9 cellular contexts compared by ENCODE assay signal in the genomic region with DNA sequence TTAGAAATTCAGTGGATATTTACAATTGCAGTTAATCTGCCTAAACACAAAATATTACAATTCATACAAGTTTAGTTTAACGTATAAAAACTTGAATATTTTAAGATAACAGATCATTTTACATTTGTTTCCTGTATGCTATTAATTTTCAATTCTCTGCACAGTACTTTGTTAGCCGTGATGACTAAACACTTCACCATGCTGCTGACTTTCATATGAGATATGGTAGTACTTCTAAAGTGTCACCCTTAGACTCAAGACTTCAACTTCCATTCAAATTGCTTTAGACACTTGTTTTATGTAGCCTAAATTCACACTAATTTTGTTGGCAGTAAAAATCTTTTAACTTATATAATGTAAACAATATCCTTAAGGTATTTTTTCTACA.
DNase-seq lines count a peak whose midpoint lies in the region; ATAC-seq, FAIRE-seq and TF ChIP-seq lines count a peak whose summit lies in the region.
"Had no signal": no experiment of that assay in that cellular context is flagged by ENCODE, and none has a peak within 500 bp of the region (broad histone marks: within the 10 kb centered on the region; RNA-seq: fewer than 3 reads in every experiment).

No MANE protein-coding gene starts in this region.

- no peaks in the 10 kb centered on the region for H3K9me3 ChIP-seq in MG63
- H3K9me3 ChIP-seq in endothelial cell of umbilical vein (replicated peaks; ENCODE audit: control insufficient read depth, insufficient read depth, low read length) = no peaks in the 10 kb centered on the region
- H3K9me3 ChIP-seq in upper lobe of right lung = no peaks in the 10 kb centered on the region

- FAIRE-seq in endothelial cell of umbilical vein (lab: Jason Lieb, UNC) = no peak

- POLR2A ChIA-PET in activated CD4-positive, alpha-beta T cell treated with anti-CD3 and anti-CD28 coated beads for 36 hours (lab: Charles Lee) = no interaction called here
- POLR2A ChIA-PET in endothelial cell of umbilical vein (lab: Charles Lee) = no interaction called here

- no peak overlapping the region for H2AFZ ChIP-seq in endothelial cell of umbilical vein (ENCODE audit: low read depth, low read length)

- H3K79me2 ChIP-seq in endothelial cell of umbilical vein (ENCODE audit: control insufficient read depth, insufficient read depth, low read length) = no peaks in the 10 kb centered on the region

- peak overlapping the region; percentile 31 for H3K9ac ChIP-seq in endothelial cell of umbilical vein (replicated peaks; ENCODE audit: extremely low read depth, insufficient read depth, low read length)

- no peak overlapping the region for H3K27ac Mint-ChIP-seq in activated CD4-positive, alpha-beta T cell treated with anti-CD3 and anti-CD28 coated beads for 36 hours
- no peak overlapping the region for H3K27ac Mint-ChIP-seq in activated CD4-positive, alpha-beta T cell treated with anti-CD3 and anti-CD28 coated beads, Interleukin-2, amount 10 ng/mL, durations not matched to agents 24 days and 14 days
- H3K27ac Mint-ChIP-seq in nephron progenitor cell = no peak overlapping the region

- H3K27ac ChIP-seq in endothelial cell of umbilical vein (ENCODE audit: insufficient read depth, low read depth, low read length) (peak overlapping the region; percentile 18), upper lobe of right lung (no peak overlapping the region)

- H3K4me3 ChIP-seq in MG63 (peak overlapping the region; percentile 45), endothelial cell of umbilical vein (replicated peaks in 1 of 3; ENCODE audit: insufficient read depth in 1 of 3, low read depth in 1 of 3, low read length in 3 of 3) (peak overlapping the region in 1 of 3 experiments; percentile 43), upper lobe of right lung (peak overlapping the region; percentile 15)

- no peaks in the 10 kb centered on the region for H3K4me1 ChIP-seq in endothelial cell of umbilical vein (ENCODE audit: control insufficient read depth, extremely low read depth, insufficient read depth, low read length)
- no peaks in the 10 kb centered on the region for H3K4me1 ChIP-seq in upper lobe of right lung

- TF ChIP-seq CTCF in endothelial cell of umbilical vein (IDR thresholded peaks at IDR 0.05; ENCODE audit: extremely low read depth in 1 of 2, insufficient read depth in 1 of 2, low read depth in 1 of 2, low read length in 2 of 2) = no peak
- no peak for TF ChIP-seq CTCF in upper lobe of right lung (IDR thresholded peaks at IDR 0.05)
- TF ChIP-seq CTCF in nephron progenitor cell (IDR thresholded peaks at IDR 0.05) = no peak

- dilution Hi-C loops in endothelial cell of umbilical vein (cut with MboI; ENCODE audit: extremely low pct_ligation_motif_present, low sequenced_read_pairs) = no loop called here

- peak overlapping the region; percentile 70 for H3K4me2 ChIP-seq in endothelial cell of umbilical vein (ENCODE audit: insufficient read depth, low read length)

- peak; percentile 66 for ATAC-seq in activated CD4-positive, alpha-beta T cell treated with anti-CD3 and anti-CD28 coated beads for 36 hours
- ATAC-seq in upper lobe of right lung = no peak

- no peaks in the 10 kb centered on the region for H3K9me1 ChIP-seq in endothelial cell of umbilical vein (replicated peaks; ENCODE audit: control insufficient read depth, extremely low read depth, insufficient read depth, low read length)

- no peaks in the 10 kb centered on the region for H4K20me1 ChIP-seq in endothelial cell of umbilical vein (replicated peaks; ENCODE audit: control insufficient read depth, extremely low read depth, insufficient read depth, low read length)

- H3K36me3 Mint-ChIP-seq in activated CD4-positive, alpha-beta T cell treated with anti-CD3 and anti-CD28 coated beads for 36 hours (ENCODE audit: low read depth) = no peaks in the 10 kb centered on the region
- no peaks in the 10 kb centered on the region for H3K36me3 Mint-ChIP-seq in activated CD4-positive, alpha-beta T cell treated with anti-CD3 and anti-CD28 coated beads, Interleukin-2, amount 10 ng/mL, durations not matched to agents 24 days and 14 days (ENCODE audit: low read depth)
- H3K36me3 Mint-ChIP-seq in nephron progenitor cell (ENCODE audit: low read depth) = no peaks in the 10 kb centered on the region

- peaks cover 4% of the 10 kb centered on the region for H3K4me1 Mint-ChIP-seq in activated CD4-positive, alpha-beta T cell treated with anti-CD3 and anti-CD28 coated beads for 36 hours
- H3K4me1 Mint-ChIP-seq in activated CD4-positive, alpha-beta T cell treated with anti-CD3 and anti-CD28 coated beads, Interleukin-2, amount 10 ng/mL, durations not matched to agents 24 days and 14 days = no peaks in the 10 kb centered on the region
- peaks cover 6% of the 10 kb centered on the region for H3K4me1 Mint-ChIP-seq in nephron progenitor cell

- DNase-seq in activated CD4-positive, alpha-beta T cell treated with anti-CD3 and anti-CD28 coated beads for 36 hours = no peak
- DNase-seq in activated CD4-positive, alpha-beta T cell treated with anti-CD3 and anti-CD28 coated beads, Interleukin-2, amount 10 ng/mL, durations not matched to agents 24 days and 14 days = no peak
- peak; percentile 2 for DNase-seq in MG63
- peak; percentile 3 for DNase-seq in endothelial cell of umbilical vein (ENCODE audit: low read depth, low spot score)
- no peak for DNase-seq in upper lobe of right lung
- no peak for DNase-seq in cerebellum (ENCODE audit: low spot score)
- no peak for DNase-seq in nephron progenitor cell
- DNase-seq in activated CD4-positive, alpha-beta T cell treated with anti-CD3 and anti-CD28 coated beads, Interleukin-2, amount 50 U/mL, for 48 hours = no peak
- DNase-seq: HCEC 1CT had no signal

- CTCF ChIA-PET in activated CD4-positive, alpha-beta T cell treated with anti-CD3 and anti-CD28 coated beads for 36 hours (lab: Charles Lee) = no interaction called here
- CTCF ChIA-PET in endothelial cell of umbilical vein (lab: Charles Lee) = no interaction called here

- TF ChIP-seq POLR2A in endothelial cell of umbilical vein (IDR thresholded peaks at IDR 0.05; ENCODE audit: low read depth, low read length) = no peak

- no TSS peak for BruUV-seq in endothelial cell of umbilical vein (replicated peaks; lab: Mats Ljungman, UMichigan)

- H3K4me3 Mint-ChIP-seq in activated CD4-positive, alpha-beta T cell treated with anti-CD3 and anti-CD28 coated beads for 36 hours = no peak overlapping the region
- no peak overlapping the region for H3K4me3 Mint-ChIP-seq in activated CD4-positive, alpha-beta T cell treated with anti-CD3 and anti-CD28 coated beads, Interleukin-2, amount 10 ng/mL, durations not matched to agents 24 days and 14 days
- H3K4me3 Mint-ChIP-seq in nephron progenitor cell = no peak overlapping the region

- H3K27me3 ChIP-seq in MG63 = no peaks in the 10 kb centered on the region
- H3K27me3 ChIP-seq in endothelial cell of umbilical vein (ENCODE audit: control insufficient read depth in 2 of 2, insufficient read depth in 2 of 2, low read length in 2 of 2) = no peaks in the 10 kb centered on the region
- H3K27me3 ChIP-seq in upper lobe of right lung = no peaks in the 10 kb centered on the region

- H3K9me3 Mint-ChIP-seq in activated CD4-positive, alpha-beta T cell treated with anti-CD3 and anti-CD28 coated beads for 36 hours (ENCODE audit: low read depth) = peaks cover 2% of the 10 kb centered on the region
- H3K9me3 Mint-ChIP-seq in activated CD4-positive, alpha-beta T cell treated with anti-CD3 and anti-CD28 coated beads, Interleukin-2, amount 10 ng/mL, durations not matched to agents 24 days and 14 days = peaks cover 7% of the 10 kb centered on the region
- peaks cover 6% of the 10 kb centered on the region for H3K9me3 Mint-ChIP-seq in nephron progenitor cell

- intact Hi-C loops in activated CD4-positive, alpha-beta T cell treated with anti-CD3 and anti-CD28 coated beads for 36 hours (cut with DNase I, micrococcal nuclease) = no loop called here
- intact Hi-C loops in activated CD4-positive, alpha-beta T cell treated with anti-CD3 and anti-CD28 coated beads, Interleukin-2, amount 10 ng/mL, durations not matched to agents 24 days and 14 days (cut with micrococcal nuclease) = loop anchor here (1.0 kb wide), 2 partner anchors 16 to 20 kb away; no protein-coding TSS in a partner anchor
- intact Hi-C loops in endothelial cell of umbilical vein (cut with micrococcal nuclease) = no loop called here
- intact Hi-C loops in upper lobe of right lung (cut with DNase I) = no loop called here

- no peaks in the 10 kb centered on the region for H3K27me3 Mint-ChIP-seq in activated CD4-positive, alpha-beta T cell treated with anti-CD3 and anti-CD28 coated beads for 36 hours
- no peaks in the 10 kb centered on the region for H3K27me3 Mint-ChIP-seq in activated CD4-positive, alpha-beta T cell treated with anti-CD3 and anti-CD28 coated beads, Interleukin-2, amount 10 ng/mL, durations not matched to agents 24 days and 14 days
- peaks cover 4% of the 10 kb centered on the region for H3K27me3 Mint-ChIP-seq in nephron progenitor cell (ENCODE audit: low read depth, poor library complexity)

- H3K36me3 ChIP-seq in MG63 (no peaks in the 10 kb centered on the region), endothelial cell of umbilical vein (ENCODE audit: control insufficient read depth in 2 of 2, extremely low read depth in 1 of 2, insufficient read depth in 2 of 2, low read length in 2 of 2) (no peaks in the 10 kb centered on the region), upper lobe of right lung (no peaks in the 10 kb centered on the region)

TF ChIP-seq in endothelial cell of umbilical vein, 7 proteins besides CTCF, POLR2A, EP300 and RAD21:
- no peak for TF ChIP-seq MYC (IDR thresholded peaks at IDR 0.05; ENCODE audit: low read depth, low read length)
- TF ChIP-seq FOS (IDR thresholded peaks at IDR 0.05; ENCODE audit: borderline replicate concordance, insufficient read depth, low read length) = no peak
- TF ChIP-seq EZH2 (IDR thresholded peaks at IDR 0.05; ENCODE audit: borderline replicate concordance, low read depth, low read length, severe bottlenecking) = no peak
- TF ChIP-seq JUN (IDR thresholded peaks at IDR 0.05; ENCODE audit: borderline replicate concordance, insufficient read depth, insufficient read length, low read depth) = no peak
- TF ChIP-seq, protein P1, sequence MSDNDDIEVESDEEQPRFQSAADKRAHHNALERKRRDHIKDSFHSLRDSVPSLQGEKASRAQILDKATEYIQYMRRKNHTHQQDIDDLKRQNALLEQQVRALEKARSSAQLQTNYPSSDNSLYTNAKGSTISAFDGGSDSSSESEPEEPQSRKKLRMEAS (IDR thresholded peaks at IDR 0.05; ENCODE audit: insufficient read depth, insufficient read length) = no peak
- no peak for TF ChIP-seq GATA2 (IDR thresholded peaks at IDR 0.05; ENCODE audit: insufficient read depth, insufficient read length, low read depth, low read length)
- no peak for TF ChIP-seq POLR2AphosphoS5 (IDR thresholded peaks at IDR 0.05; ENCODE audit: insufficient read depth, low read depth, low read length)

Comparison
In these comparisons a context has a peak if more than half of its experiments do, and no peak if none do; other contexts are left out.
1. DNase-seq: peak in MG63 (single experiment) and endothelial cell of umbilical vein (single experiment); none in activated CD4-positive, alpha-beta T cell treated with anti-CD3 and anti-CD28 coated beads for 36 hours (single experiment), activated CD4-positive, alpha-beta T cell treated with anti-CD3 and anti-CD28 coated beads, Interleukin-2, amount 10 ng/mL, durations not matched to agents 24 days and 14 days (single experiment), upper lobe of right lung (single experiment), cerebellum (single experiment), nephron progenitor cell (single experiment) and activated CD4-positive, alpha-beta T cell treated with anti-CD3 and anti-CD28 coated beads, Interleukin-2, amount 50 U/mL, for 48 hours (0 of 2).